ENCODE assay signal across 37 cellular contexts in the genomic region with DNA sequence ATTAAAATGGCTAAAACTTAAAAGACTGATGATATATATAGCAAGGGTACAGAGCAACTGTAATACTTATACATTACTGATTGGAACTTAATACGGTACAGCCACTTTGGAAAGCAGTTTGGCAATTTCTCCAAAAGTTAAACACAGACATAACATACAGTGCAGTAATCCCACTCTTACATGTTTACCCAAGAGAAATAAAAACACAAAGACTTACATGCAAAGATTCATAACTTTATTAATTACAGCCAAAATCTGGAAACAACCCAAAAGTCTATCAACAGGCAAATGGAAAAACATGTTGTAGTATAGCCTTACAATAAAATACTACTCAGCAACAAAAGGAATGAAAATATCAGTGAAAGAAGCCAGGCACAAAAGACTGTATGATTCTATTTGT.
"Had no signal": no experiment of that assay in that cellular context is flagged by ENCODE, and none has a peak within 500 bp of the region (broad histone marks: within the 10 kb centered on the region; RNA-seq: fewer than 3 reads in every experiment).

No MANE protein-coding gene starts in this region.

- H3K4me1 ChIP-seq: ascending aorta, body of pancreas, breast epithelium had no signal

- H3K4me3 Mint-ChIP-seq: activated naive CD4-positive, alpha-beta T cell treated with anti-CD3 and anti-CD28 coated beads for 36 hours; activated naive CD4-positive, alpha-beta T cell treated with anti-CD3 and anti-CD28 coated beads, Interleukin-2, amount 10 ng/mL, durations not matched to agents 7 days and 5 days; activated naive CD4-positive, alpha-beta T cell treated with anti-CD3 and anti-CD28 coated beads, Interleukin-2, amount 50 U/mL, for 24 hours; activated naive CD8-positive, alpha-beta T cell; activated naive CD8-positive, alpha-beta T cell treated with anti-CD3 and anti-CD28 coated beads for 36 hours; activated naive CD8-positive, alpha-beta T cell treated with anti-CD3 and anti-CD28 coated beads, Interleukin-2, amount 10 ng/mL, durations not matched to agents 7 days and 5 days; activated naive CD8-positive, alpha-beta T cell treated with anti-CD3 and anti-CD28 coated beads, Interleukin-2, amount 50 U/mL, for 24 hours; activated T-cell treated with anti-CD3 and anti-CD28 coated beads, Interleukin-2, amount 50 U/mL, for 24 hours; activated T-cell treated with anti-CD3 and anti-CD28 coated beads, Interleukin-2, amount 50 U/mL, for 4 hours; activated T-cell treated with anti-CD3 and anti-CD28 coated beads, Interleukin-2, amount 50 U/mL, for 72 hours; activated T-helper 1 cell treated with anti-CD3 and anti-CD28 coated beads, Interleukin-12 subunit alpha, Interleukin-12 subunit beta, Interleukin-2, Interleukin-4 antibody, amounts not matched to agents 30 ng/mL and 10 ng/mL and 1 ng/mL, durations not matched to agents 14 hours and 24 hours and 36 hours; activated T-helper 17 cell treated with anti-CD3 and anti-CD28 coated beads, Interleukin-2, amount 50 U/mL, for 72 hours; brain; central memory CD8-positive, alpha-beta T cell had no signal

- H3K36me3 ChIP-seq: ascending aorta, brain microvascular endothelial cell, breast epithelium, cardiac muscle cell had no signal

- H3K36me3 Mint-ChIP-seq: activated naive CD4-positive, alpha-beta T cell treated with anti-CD3 and anti-CD28 coated beads, Interleukin-2, amount 10 ng/mL, durations not matched to agents 7 days and 5 days; activated naive CD4-positive, alpha-beta T cell treated with anti-CD3 and anti-CD28 coated beads, Interleukin-2, amount 50 U/mL, for 24 hours; activated naive CD4-positive, alpha-beta T cell treated with anti-CD3 and anti-CD28 coated beads, Interleukin-2, amount 50 U/mL, for 72 hours; activated naive CD8-positive, alpha-beta T cell; activated naive CD8-positive, alpha-beta T cell treated with anti-CD3 and anti-CD28 coated beads for 36 hours; activated naive CD8-positive, alpha-beta T cell treated with anti-CD3 and anti-CD28 coated beads, Interleukin-2, amount 10 ng/mL, durations not matched to agents 7 days and 5 days; brain had no signal

- H3K27ac Mint-ChIP-seq: activated naive CD4-positive, alpha-beta T cell treated with anti-CD3 and anti-CD28 coated beads for 36 hours; activated naive CD4-positive, alpha-beta T cell treated with anti-CD3 and anti-CD28 coated beads, Interleukin-2, amount 10 ng/mL, durations not matched to agents 7 days and 5 days; activated naive CD4-positive, alpha-beta T cell treated with anti-CD3 and anti-CD28 coated beads, Interleukin-2, amount 50 U/mL, for 24 hours; activated naive CD4-positive, alpha-beta T cell treated with anti-CD3 and anti-CD28 coated beads, Interleukin-2, amount 50 U/mL, for 72 hours; activated naive CD8-positive, alpha-beta T cell; activated naive CD8-positive, alpha-beta T cell treated with anti-CD3 and anti-CD28 coated beads for 36 hours; activated naive CD8-positive, alpha-beta T cell treated with anti-CD3 and anti-CD28 coated beads, Interleukin-2, amount 10 ng/mL, durations not matched to agents 7 days and 5 days; activated naive CD8-positive, alpha-beta T cell treated with anti-CD3 and anti-CD28 coated beads, Interleukin-2, amount 50 U/mL, for 24 hours; activated T-cell treated with anti-CD3 and anti-CD28 coated beads, Interleukin-2, amount 50 U/mL, for 24 hours; activated T-cell treated with anti-CD3 and anti-CD28 coated beads, Interleukin-2, amount 50 U/mL, for 72 hours; activated T-helper 1 cell treated with anti-CD3 and anti-CD28 coated beads, Interleukin-12 subunit alpha, Interleukin-12 subunit beta, Interleukin-2, Interleukin-4 antibody, amounts not matched to agents 30 ng/mL and 10 ng/mL and 1 ng/mL, durations not matched to agents 14 hours and 24 hours and 36 hours; activated T-helper 17 cell treated with anti-CD3 and anti-CD28 coated beads, Interleukin-2, amount 50 U/mL, for 72 hours; activated T-helper 2 cell treated with anti-CD3 and anti-CD28 coated beads, Interferon-gamma antibody, Interleukin-2, Interleukin-4, amounts not matched to agents 10 μg/mL and 5 μg/mL and 100 μg/mL, durations not matched to agents 14 hours and 24 hours and 36 hours; brain had no signal

- H3K4me1 Mint-ChIP-seq: activated naive CD4-positive, alpha-beta T cell treated with anti-CD3 and anti-CD28 coated beads, Interleukin-2, amount 10 ng/mL, durations not matched to agents 7 days and 5 days; activated naive CD4-positive, alpha-beta T cell treated with anti-CD3 and anti-CD28 coated beads, Interleukin-2, amount 50 U/mL, for 24 hours; activated naive CD8-positive, alpha-beta T cell treated with anti-CD3 and anti-CD28 coated beads for 36 hours; activated naive CD8-positive, alpha-beta T cell treated with anti-CD3 and anti-CD28 coated beads, Interleukin-2, amount 10 ng/mL, durations not matched to agents 7 days and 5 days; activated naive CD8-positive, alpha-beta T cell treated with anti-CD3 and anti-CD28 coated beads, Interleukin-2, amount 50 U/mL, for 24 hours; activated T-helper 17 cell treated with anti-CD3 and anti-CD28 coated beads, Interleukin-2, amount 50 U/mL, for 72 hours; central memory CD8-positive, alpha-beta T cell had no signal

- H3K27me3 ChIP-seq: ascending aorta, body of pancreas, brain microvascular endothelial cell, breast epithelium, cardiac muscle cell had no signal

- H3K27ac ChIP-seq: ascending aorta, body of pancreas, brain microvascular endothelial cell, breast epithelium, cardiac muscle cell had no signal

- H3K27me3 Mint-ChIP-seq: activated naive CD4-positive, alpha-beta T cell treated with anti-CD3 and anti-CD28 coated beads, Interleukin-2, amount 10 ng/mL, durations not matched to agents 7 days and 5 days; activated naive CD4-positive, alpha-beta T cell treated with anti-CD3 and anti-CD28 coated beads, Interleukin-2, amount 50 U/mL, for 24 hours; activated naive CD8-positive, alpha-beta T cell; activated naive CD8-positive, alpha-beta T cell treated with anti-CD3 and anti-CD28 coated beads for 36 hours; activated naive CD8-positive, alpha-beta T cell treated with anti-CD3 and anti-CD28 coated beads, Interleukin-2, amount 10 ng/mL, durations not matched to agents 7 days and 5 days; activated naive CD8-positive, alpha-beta T cell treated with anti-CD3 and anti-CD28 coated beads, Interleukin-2, amount 50 U/mL, for 24 hours; activated T-cell treated with anti-CD3 and anti-CD28 coated beads, Interleukin-2, amount 50 U/mL, for 24 hours; activated T-helper 17 cell treated with anti-CD3 and anti-CD28 coated beads, Interleukin-2, amount 50 U/mL, for 72 hours; central memory CD8-positive, alpha-beta T cell had no signal

- DNase-seq: activated effector memory CD4-positive, alpha-beta T cell treated with anti-CD3 and anti-CD28 coated beads, Interleukin-2, amount 50 U/mL, for 16 hours; activated effector memory CD4-positive, alpha-beta T cell treated with Interleukin-2 at 50 U/mL for 16 hours; activated gamma-delta T cell; activated gamma-delta T cell treated with Interleukin-2 at 50 U/mL for 16 hours; activated naive CD4-positive, alpha-beta T cell; activated naive CD4-positive, alpha-beta T cell treated with anti-CD3 and anti-CD28 coated beads for 36 hours; activated naive CD4-positive, alpha-beta T cell treated with anti-CD3 and anti-CD28 coated beads, Interleukin-2, amount 10 ng/mL, durations not matched to agents 7 days and 5 days; activated naive CD4-positive, alpha-beta T cell treated with anti-CD3 and anti-CD28 coated beads, Interleukin-2, amount 50 U/mL, for 16 hours; activated naive CD4-positive, alpha-beta T cell treated with Interleukin-2 at 50 U/mL for 16 hours; activated naive CD8-positive, alpha-beta T cell treated with anti-CD3 and anti-CD28 coated beads for 36 hours; activated naive CD8-positive, alpha-beta T cell treated with anti-CD3 and anti-CD28 coated beads, Interleukin-2, amount 10 ng/mL, durations not matched to agents 7 days and 5 days; activated naive CD8-positive, alpha-beta T cell treated with anti-CD3 and anti-CD28 coated beads, Interleukin-2, amount 50 U/mL, for 24 hours; activated T-cell treated with anti-CD3 and anti-CD28 coated beads, Interleukin-2, amount 50 U/mL, for 1 hour; activated T-cell treated with anti-CD3 and anti-CD28 coated beads, Interleukin-2, amount 50 U/mL, for 24 hours; activated T-cell treated with anti-CD3 and anti-CD28 coated beads, Interleukin-2, amount 50 U/mL, for 4 hours; activated T-cell treated with anti-CD3 and anti-CD28 coated beads, Interleukin-2, amount 50 U/mL, for 48 hours; activated T-cell treated with anti-CD3 and anti-CD28 coated beads, Interleukin-2, amount 50 U/mL, for 72 hours; amniotic stem cell; amygdala; anterior cingulate cortex; aorta; body of pancreas; brain microvascular endothelial cell; caudate nucleus; central memory CD4-positive, alpha-beta T cell; cerebellar nuclear complex had no signal

- H3K9me3 ChIP-seq: body of pancreas had no signal

- H3K9me3 Mint-ChIP-seq: activated T-helper 1 cell treated with anti-CD3 and anti-CD28 coated beads, Interleukin-12 subunit alpha, Interleukin-12 subunit beta, Interleukin-2, Interleukin-4 antibody, amounts not matched to agents 30 ng/mL and 10 ng/mL and 1 ng/mL, durations not matched to agents 14 hours and 24 hours and 36 hours had no signal

- H3K4me3 ChIP-seq: ascending aorta, body of pancreas, breast epithelium, cardiac muscle cell had no signal
